In genomic region chrX:23890933-23891332, GRCh38 we compare ENCODE assay signal across 18 cellular contexts. TPM values are rescaled to one million over a fixed set of nuclear protein-coding genes. Genes with fewer than 3 reads are reported as not detected.
"Had no signal": no experiment of that assay in that cellular context is flagged by ENCODE, and none has a peak within 500 bp of the region (broad histone marks: within the 10 kb centered on the region; RNA-seq: fewer than 3 reads in every experiment).

No MANE protein-coding gene starts in this region.

- DNase-seq: activated CD4-positive, alpha-beta T cell treated with anti-CD3 and anti-CD28 coated beads, Interleukin-2, amount 10 ng/mL, durations not matched to agents 7 days and 5 days; activated CD4-positive, CD25-positive, alpha-beta regulatory T cell; activated naive CD4-positive, alpha-beta T cell treated with anti-CD3 and anti-CD28 coated beads, Interleukin-2, amount 50 U/mL, for 16 hours; adrenal gland; body of pancreas; central memory CD4-positive, alpha-beta T cell; cortex of kidney; glutamatergic neuron; immature natural killer cell; left ventricle myocardium superior; ovary; stimulated activated CD4-positive, alpha-beta T cell treated with anti-CD3 and anti-CD28 coated beads, Interleukin-4, amount 100 ng/mL, for 1 hour; stimulated activated CD8-positive, alpha-beta memory T cell treated with anti-CD3 and anti-CD28 coated beads, Interleukin-4, amount 100 ng/mL, for 48 hours; stimulated activated naive CD8-positive, alpha-beta T cell treated with anti-CD3 and anti-CD28 coated beads, Interleukin-15, Interleukin-2, amounts not matched to agents 100 U/mL and 50 U/mL, for 24 hours; T-helper 2 cell had no signal

- H3K9me3 ChIP-seq: adrenal gland, body of pancreas, ovary had no signal

- H3K4me3 ChIP-seq: adrenal gland, body of pancreas, ovary had no signal

- H3K27me3 ChIP-seq: adrenal gland, body of pancreas, ovary had no signal

- ATAC-seq: body of pancreas; left ventricle myocardium superior; stimulated activated naive CD8-positive, alpha-beta T cell treated with anti-CD3 and anti-CD28 coated beads, Interleukin-15, Interleukin-2, amounts not matched to agents 100 U/mL and 50 U/mL, for 24 hours had no signal

- H3K36me3 ChIP-seq: adrenal gland, ovary had no signal

- H3K27ac ChIP-seq: adrenal gland, ovary had no signal

RNA-seq across cellular contexts. Expression of gene CXorf58, which starts 16.9 kb away (rescaled TPM):
- total RNA-seq: activated CD4-positive, alpha-beta T cell treated with anti-CD3 and anti-CD28 coated beads, Interleukin-2, amount 10 ng/mL, durations not matched to agents 7 days and 5 days; epithelial cell of proximal tubule; left ventricle myocardium superior; mesenteric fat pad; urinary bladder had no signal
- polyA plus RNA-seq: immature natural killer cell had no signal
